Comparison of ENCODE assay signal across 2 cellular contexts in the genomic region with DNA sequence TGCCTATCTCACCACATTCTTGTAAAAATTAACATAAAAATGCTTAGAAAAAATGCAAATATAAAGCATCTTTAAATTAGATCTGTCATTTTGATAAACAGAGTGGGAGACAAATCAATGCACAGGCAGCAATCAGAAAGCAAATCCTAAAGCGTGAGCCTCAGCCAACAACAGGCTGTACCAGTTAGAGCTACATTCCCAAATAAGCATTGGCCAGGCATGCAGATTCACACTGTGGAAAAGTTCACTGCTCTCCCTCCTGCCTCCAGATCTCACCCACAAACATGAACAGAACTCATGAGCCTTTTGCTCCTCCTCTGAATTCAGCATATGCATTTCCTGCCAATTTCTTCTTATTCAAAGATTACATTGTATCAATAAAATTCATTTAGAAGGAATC.
TF ChIP-seq lines count a peak whose summit lies in the region.

No MANE protein-coding gene starts in this region.

TF ChIP-seq in GM23338, 12 proteins besides CTCF, POLR2A, EP300 and RAD21 (continued from another document):
- no peak for TF ChIP-seq REST (IDR thresholded peaks at IDR 0.05; ENCODE audit: unreplicated experiment)
- no peak for TF ChIP-seq ZNF462 (CRISPR knock-in tag; IDR thresholded peaks at IDR 0.05)
- no peak for TF ChIP-seq JUNB (IDR thresholded peaks at IDR 0.05; ENCODE audit: unreplicated experiment)
- no peak for TF ChIP-seq ZNF114 (CRISPR knock-in tag; IDR thresholded peaks at IDR 0.05)

TF ChIP-seq in WTC11, 78 proteins besides CTCF, POLR2A, EP300 and RAD21 (continued from another document):
- TF ChIP-seq AFF4 (CRISPR knock-in tag; IDR thresholded peaks at IDR 0.05; ENCODE audit: borderline replicate concordance) (no peak), ZNF396 (CRISPR knock-in tag; IDR thresholded peaks at IDR 0.05; ENCODE audit: borderline replicate concordance) (no peak), ZNF532 (CRISPR knock-in tag; IDR thresholded peaks at IDR 0.05; ENCODE audit: borderline replicate concordance) (no peak), NR1H2 (CRISPR knock-in tag; IDR thresholded peaks at IDR 0.05) (no peak), TCF7 (CRISPR knock-in tag; IDR thresholded peaks at IDR 0.05; ENCODE audit: low read depth) (no peak), SMAD4 (CRISPR knock-in tag; IDR thresholded peaks at IDR 0.05) (no peak), ZNF219 (CRISPR knock-in tag; IDR thresholded peaks at IDR 0.05; ENCODE audit: borderline replicate concordance) (no peak), TEAD1 (CRISPR knock-in tag; IDR thresholded peaks at IDR 0.05) (no peak)
- TF ChIP-seq, protein P1, sequence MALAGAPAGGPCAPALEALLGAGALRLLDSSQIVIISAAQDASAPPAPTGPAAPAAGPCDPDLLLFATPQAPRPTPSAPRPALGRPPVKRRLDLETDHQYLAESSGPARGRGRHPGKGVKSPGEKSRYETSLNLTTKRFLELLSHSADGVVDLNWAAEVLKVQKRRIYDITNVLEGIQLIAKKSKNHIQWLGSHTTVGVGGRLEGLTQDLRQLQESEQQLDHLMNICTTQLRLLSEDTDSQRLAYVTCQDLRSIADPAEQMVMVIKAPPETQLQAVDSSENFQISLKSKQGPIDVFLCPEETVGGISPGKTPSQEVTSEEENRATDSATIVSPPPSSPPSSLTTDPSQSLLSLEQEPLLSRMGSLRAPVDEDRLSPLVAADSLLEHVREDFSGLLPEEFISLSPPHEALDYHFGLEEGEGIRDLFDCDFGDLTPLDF (CRISPR knock-in tag; IDR thresholded peaks at IDR 0.05): no peak
- TF ChIP-seq, protein P2, sequence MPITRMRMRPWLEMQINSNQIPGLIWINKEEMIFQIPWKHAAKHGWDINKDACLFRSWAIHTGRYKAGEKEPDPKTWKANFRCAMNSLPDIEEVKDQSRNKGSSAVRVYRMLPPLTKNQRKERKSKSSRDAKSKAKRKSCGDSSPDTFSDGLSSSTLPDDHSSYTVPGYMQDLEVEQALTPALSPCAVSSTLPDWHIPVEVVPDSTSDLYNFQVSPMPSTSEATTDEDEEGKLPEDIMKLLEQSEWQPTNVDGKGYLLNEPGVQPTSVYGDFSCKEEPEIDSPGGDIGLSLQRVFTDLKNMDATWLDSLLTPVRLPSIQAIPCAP (CRISPR knock-in tag; IDR thresholded peaks at IDR 0.05): no peak
- TF ChIP-seq, protein P3, sequence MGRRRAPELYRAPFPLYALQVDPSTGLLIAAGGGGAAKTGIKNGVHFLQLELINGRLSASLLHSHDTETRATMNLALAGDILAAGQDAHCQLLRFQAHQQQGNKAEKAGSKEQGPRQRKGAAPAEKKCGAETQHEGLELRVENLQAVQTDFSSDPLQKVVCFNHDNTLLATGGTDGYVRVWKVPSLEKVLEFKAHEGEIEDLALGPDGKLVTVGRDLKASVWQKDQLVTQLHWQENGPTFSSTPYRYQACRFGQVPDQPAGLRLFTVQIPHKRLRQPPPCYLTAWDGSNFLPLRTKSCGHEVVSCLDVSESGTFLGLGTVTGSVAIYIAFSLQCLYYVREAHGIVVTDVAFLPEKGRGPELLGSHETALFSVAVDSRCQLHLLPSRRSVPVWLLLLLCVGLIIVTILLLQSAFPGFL (CRISPR knock-in tag; IDR thresholded peaks at IDR 0.05; ENCODE audit: borderline replicate concordance): no peak
TF ChIP-seq in WTC11: peak in this region for 0.
